In genomic region chr4:147599764-147600163, GRCh38 we compare ENCODE assay signal across 1 cellular context.
TF ChIP-seq lines count a peak whose summit lies in the region.

No MANE protein-coding gene starts in this region.

TF ChIP-seq in HepG2, 621 proteins besides CTCF, POLR2A, EP300 and RAD21:
- no peak for TF ChIP-seq MEIS2 (CRISPR knock-in tag; IDR thresholded peaks at IDR 0.05)
- TF ChIP-seq ZNF180 (CRISPR knock-in tag; IDR thresholded peaks at IDR 0.05; ENCODE audit: borderline replicate concordance, low read depth), result no peak
- peak; percentile 70; the same call in 1 of the 2 replicates for TF ChIP-seq NFE2L2 (IDR thresholded peaks at IDR 0.05; ENCODE audit: low read length)
- TF ChIP-seq CREM (IDR thresholded peaks at IDR 0.05), result no peak
- TF ChIP-seq CREM (CRISPR knock-in tag; IDR thresholded peaks at IDR 0.05), result no peak
- no peak for TF ChIP-seq ZMAT3 (CRISPR knock-in tag; conservative IDR thresholded peaks at IDR 0.05)
